Comparison of ENCODE assay signal across 8 cellular contexts in genomic region chr6:79672631-79673065, GRCh38. TPM values are rescaled to one million over a fixed set of nuclear protein-coding genes. Genes with fewer than 3 reads are reported as not detected.
DNase-seq lines count a peak whose midpoint lies in the region; ATAC-seq and TF ChIP-seq lines count a peak whose summit lies in the region.

No MANE protein-coding gene starts in this region.

- DNase-seq in Caki2 (ENCODE audit: low read depth) (peak; percentile 71), HCEC 1CT (peak; percentile 31), T-cell (no peak), right atrium auricular region (ENCODE audit: low spot score) (no peak), germinal center (ENCODE audit: low spot score) (no peak), NCI-H1105 treated with DMSO at 0.1 percent for 48 hours (lab: John Stamatoyannopoulos, UW) (no peak)
- DNase-seq in activated CD4-positive, alpha-beta T cell treated with anti-CD3 and anti-CD28 coated beads, Interleukin-2, amount 50 U/mL, for 48 hours: no peak

- no peak overlapping the region for H3K4me3 Mint-ChIP-seq in T-cell

- H3K36me3 Mint-ChIP-seq in T-cell: no peaks in the 10 kb centered on the region

- H3K27me3 Mint-ChIP-seq in T-cell: no peaks in the 10 kb centered on the region

- H3K27ac ChIP-seq in right atrium auricular region: no peak overlapping the region

- H3K27me3 ChIP-seq in right atrium auricular region: no peaks in the 10 kb centered on the region

- no peaks in the 10 kb centered on the region for H3K9me3 ChIP-seq in right atrium auricular region

- in situ Hi-C loops in Caki2 (cut with HindIII; ENCODE audit: low pct_unique_long_range_greater_than_20kb, low sequenced_read_pairs): no loop called here

- TF ChIP-seq CTCF in right atrium auricular region (IDR thresholded peaks at IDR 0.05): peak; percentile 13 to 53

- CTCF ChIA-PET in T-cell (lab: Charles Lee): interaction anchor here in 1 of 2 donors (0.9 to 1.9 kb wide), 4 partner anchors 9 to 136 kb away, joined by 3 to 13 read pairs (median 4); partner anchors contain the start of gene LCA5

- peaks cover 36 to 55% (median 38%) of the 10 kb centered on the region in 3 donors for H3K4me1 Mint-ChIP-seq in T-cell

- H3K4me3 ChIP-seq in right atrium auricular region: no peak overlapping the region

- POLR2A ChIA-PET in T-cell (lab: Charles Lee): no interaction called here

- ATAC-seq in T-cell (replicated peaks in 1 of 4) (peak in 2 of 4 experiments; percentile 5 to 45), GM21825 (IDR thresholded peaks at IDR 0.05; ENCODE audit: unreplicated experiment) (no peak)

- peak overlapping the region; percentile 89 to 95 for H3K27ac Mint-ChIP-seq in T-cell

- H3K36me3 ChIP-seq in right atrium auricular region: no peaks in the 10 kb centered on the region

- peaks cover 0 to 10% (median 0%) of the 10 kb centered on the region in 3 donors for H3K9me3 Mint-ChIP-seq in T-cell

- peaks cover 0 to 32% of the 10 kb centered on the region in 2 donors for H3K4me1 ChIP-seq in right atrium auricular region

RNA-seq across cellular contexts. Expression of gene SH3BGRL2, which starts 41.5 kb away (rescaled TPM):
- 1.2 and 2.2 TPM in 2 replicates for total RNA-seq in Caki2 (2014; rRNA removed; shearing (Covaris generic); ENCODE audit: low replicate concordance)
- 1 to 10 TPM in 4 of 5 donors, under 1 TPM in 1; 0.53 to 8.9 (median 1.4) TPM for total RNA-seq in T-cell
- 10 to 100 TPM in 1 of 2 donors, 1 to 10 TPM in 1; 9.6 to 15.5 TPM for total RNA-seq in right atrium auricular region

Comparison
In these comparisons a context has a peak if more than half of its experiments do, and no peak if none do; other contexts are left out.
1. DNase-seq: peak in Caki2 (single experiment) and HCEC 1CT (single experiment); none in T-cell (0 of 34), right atrium auricular region (single experiment), germinal center (single experiment), activated CD4-positive, alpha-beta T cell treated with anti-CD3 and anti-CD28 coated beads, Interleukin-2, amount 50 U/mL, for 48 hours (0 of 2) and NCI-H1105 treated with DMSO at 0.1 percent for 48 hours (single experiment).